Comparison of ENCODE assay signal across 8 cellular contexts in the genomic region with DNA sequence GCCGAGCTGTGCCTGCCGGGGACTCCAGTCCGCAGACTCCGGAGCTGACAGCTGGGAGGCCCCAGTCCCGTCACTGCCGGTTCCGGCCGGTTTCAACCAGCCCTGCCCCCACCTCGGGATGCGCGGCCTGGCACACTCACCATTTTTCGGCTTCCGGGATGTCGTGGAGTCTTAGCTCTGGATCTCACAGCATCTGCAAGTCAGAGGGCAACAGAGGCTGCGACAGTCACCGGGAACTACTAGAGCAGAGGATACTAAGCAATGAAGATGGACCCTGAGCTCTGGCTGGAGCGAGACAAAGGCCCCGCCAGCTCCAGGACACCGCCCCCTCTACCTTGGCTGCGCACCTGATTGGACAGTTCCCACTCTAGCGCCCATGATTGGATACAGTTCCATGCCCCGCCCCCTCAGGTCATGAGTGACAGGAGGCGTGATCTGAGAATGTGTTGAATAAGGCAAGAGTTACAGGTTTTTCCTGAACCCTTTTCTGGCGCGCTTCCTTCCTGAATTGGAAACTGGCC. TPM values are rescaled to one million over a fixed set of nuclear protein-coding genes. Genes with fewer than 3 reads are reported as not detected.
DNase-seq lines count a peak whose midpoint lies in the region; ATAC-seq lines count a peak whose summit lies in the region.

TSS of gene ZNF682 (minus strand) at position 303 of the 521 bp plus-strand sequence. CDS start at position 143, 160 bp downstream.

- peak within 1 kb of the TSS; percentile 84 for H2BK12ac ChIP-seq in neuronal stem cell (ENCODE audit: low read length)

- H4K91ac ChIP-seq in neuronal stem cell (ENCODE audit: low read depth, low read length, poor library complexity), result no peak within 1 kb of the TSS

- peak within 1 kb of the TSS; percentile 82 for H3K14ac ChIP-seq in neuronal stem cell (ENCODE audit: low read length)

- H3K4me1 Mint-ChIP-seq in activated naive CD4-positive, alpha-beta T cell treated with anti-CD3 and anti-CD28 coated beads for 36 hours (ENCODE audit: low read depth), result peaks cover 15% of the 10 kb centered on the region

- H2BK120ac ChIP-seq in neuronal stem cell (ENCODE audit: low read depth, low read length), result no peak within 1 kb of the TSS

- intact Hi-C loops in activated naive CD4-positive, alpha-beta T cell treated with anti-CD3 and anti-CD28 coated beads for 36 hours (cut with micrococcal nuclease), result loop anchor here (1.0 to 10.0 kb wide), 10 partner anchors 13 to 883 kb away; partner anchors contain the start of genes ATP13A1, ZNF101, ZNF486 and ZNF737

- H3K27me3 Mint-ChIP-seq in activated naive CD4-positive, alpha-beta T cell treated with anti-CD3 and anti-CD28 coated beads for 36 hours (ENCODE audit: low read depth), result no peaks in the 10 kb centered on the region

- H3K18ac ChIP-seq in neuronal stem cell (ENCODE audit: low read length), result peak within 1 kb of the TSS; percentile 66

- H3K4me1 ChIP-seq in HUES6 (ENCODE audit: control insufficient read depth, insufficient read depth, low read length) (no peaks in the 10 kb centered on the region), SJCRH30 (no peaks in the 10 kb centered on the region), neuronal stem cell (ENCODE audit: control insufficient read depth in 2 of 2, insufficient read depth in 1 of 2, low read depth in 1 of 2, low read length in 2 of 2) (peaks cover 0 to 7% of the 10 kb centered on the region in 2 donors)

- H3K36me3 ChIP-seq in HUES6 (ENCODE audit: control insufficient read depth, insufficient read depth, low read length), result peaks cover 6% of the 10 kb centered on the region; the same call in 1 of the 2 replicates
- peaks cover 25% of the 10 kb centered on the region for H3K36me3 ChIP-seq in SJCRH30
- H3K36me3 ChIP-seq in neuronal stem cell (replicated peaks in 1 of 2; ENCODE audit: control insufficient read depth in 2 of 2, insufficient read depth in 2 of 2, low read length in 2 of 2), result peaks cover 2 to 36% of the 10 kb centered on the region in 2 donors

- no peak within 1 kb of the TSS for H4K8ac ChIP-seq in neuronal stem cell (ENCODE audit: low read depth, low read length)

- peak within 1 kb of the TSS; percentile 66 for H3K4ac ChIP-seq in neuronal stem cell (ENCODE audit: low read length)

- CTCF ChIA-PET in activated naive CD4-positive, alpha-beta T cell treated with anti-CD3 and anti-CD28 coated beads for 36 hours (lab: Charles Lee), result interaction anchor here (0.5 to 1.6 kb wide), 3 partner anchors 13 to 1352 kb away, joined by 3 to 6 read pairs (median 3); no protein-coding TSS in a partner anchor

- peaks cover 6% of the 10 kb centered on the region for H3K36me3 Mint-ChIP-seq in activated naive CD4-positive, alpha-beta T cell treated with anti-CD3 and anti-CD28 coated beads for 36 hours (ENCODE audit: low read depth)

- H2BK15ac ChIP-seq in neuronal stem cell (ENCODE audit: low read length), result no peak within 1 kb of the TSS

- H3K4me3 ChIP-seq in HUES6 (ENCODE audit: low read depth, low read length) (peak within 1 kb of the TSS; percentile 92), SJCRH30 (peak within 1 kb of the TSS; percentile 80), neuronal stem cell (ENCODE audit: low read length in 2 of 2) (peak within 1 kb of the TSS; percentile 83 to 87)

- H3K9me3 Mint-ChIP-seq in activated naive CD4-positive, alpha-beta T cell treated with anti-CD3 and anti-CD28 coated beads for 36 hours, result no peaks in the 10 kb centered on the region

- H3K4me2 ChIP-seq in neuronal stem cell (ENCODE audit: insufficient read depth, low read length, poor library complexity, severe bottlenecking), result peak within 1 kb of the TSS; percentile 54

- peak within 1 kb of the TSS; percentile 73 for H3K23ac ChIP-seq in neuronal stem cell (ENCODE audit: low read depth, low read length, poor library complexity)

- no peaks in the 10 kb centered on the region for H3K79me1 ChIP-seq in neuronal stem cell (ENCODE audit: low read depth, low read length)

- no peak within 1 kb of the TSS for H2AK5ac ChIP-seq in neuronal stem cell (ENCODE audit: low read depth, low read length)

- DNase-seq in COLO829 (ENCODE audit: low spot score) (peak; percentile 25), SJCRH30 (peak; percentile 98 to 99), germinal center (ENCODE audit: low spot score) (peak; percentile 99), neuronal stem cell (ENCODE audit: low spot score) (peak; percentile 95), stromal cell of bone marrow (ENCODE audit: low read depth) (peak; percentile 93)
- peak; percentile 98 for DNase-seq in activated naive CD4-positive, alpha-beta T cell treated with anti-CD3 and anti-CD28 coated beads for 36 hours

- H3K27ac ChIP-seq in HUES6 (ENCODE audit: low read depth, low read length), result no peak within 1 kb of the TSS; the same call in 1 of the 2 replicates
- peak within 1 kb of the TSS; percentile 78 for H3K27ac ChIP-seq in SJCRH30
- H3K27ac ChIP-seq in neuronal stem cell (replicated peaks; ENCODE audit: low read length), result peak within 1 kb of the TSS; percentile 95

- H2BK5ac ChIP-seq in neuronal stem cell (ENCODE audit: low read length), result peak within 1 kb of the TSS; percentile 75

- H3K27me3 ChIP-seq in HUES6 (ENCODE audit: control insufficient read depth, insufficient read depth, low read length), result no peaks in the 10 kb centered on the region
- H3K27me3 ChIP-seq in SJCRH30, result no peaks in the 10 kb centered on the region
- H3K27me3 ChIP-seq in neuronal stem cell (ENCODE audit: control insufficient read depth in 3 of 3, insufficient read depth in 3 of 3, low read depth in 1 of 3, low read length in 3 of 3), result no peaks in the 10 kb centered on the region

- H2AFZ ChIP-seq in neuronal stem cell (ENCODE audit: low read length), result peak within 1 kb of the TSS; percentile 89

- peak within 1 kb of the TSS; percentile 90 for H3K27ac Mint-ChIP-seq in activated naive CD4-positive, alpha-beta T cell treated with anti-CD3 and anti-CD28 coated beads for 36 hours

- WGBS in neuronal stem cell (ENCODE audit: extremely low coverage in 2 of 2, insufficient read length in 2 of 2, insufficient replicate concordance in 1 of 2), 2 donors, result no CpG with 5 or more reads among the region's 25 CpGs

- peak within 1 kb of the TSS; percentile 94 for H3K4me3 Mint-ChIP-seq in activated naive CD4-positive, alpha-beta T cell treated with anti-CD3 and anti-CD28 coated beads for 36 hours

- H3K9ac ChIP-seq in HUES6 (ENCODE audit: low read length) (peak within 1 kb of the TSS; percentile 69), neuronal stem cell (ENCODE audit: low read depth, low read length, poor library complexity) (peak within 1 kb of the TSS; percentile 95)

- ATAC-seq in GM21381 (IDR thresholded peaks at IDR 0.05; ENCODE audit: unreplicated experiment), result peak; percentile 96

- peaks cover 25% of the 10 kb centered on the region; the same call in 1 of the 2 replicates for H3K9me3 ChIP-seq in HUES6 (ENCODE audit: control insufficient read depth, insufficient read depth, low read depth, low read length)
- H3K9me3 ChIP-seq in SJCRH30 (replicated peaks), result 0 out of 2 replicates have a peak, but pooled peaks cover 4% of the 10 kb centered on the region
- H3K9me3 ChIP-seq in neuronal stem cell (replicated peaks in 1 of 2; ENCODE audit: control insufficient read depth in 2 of 2, insufficient read depth in 1 of 2, low read depth in 1 of 2, low read length in 2 of 2), result peaks cover 2 to 38% of the 10 kb centered on the region in 2 donors

RNA-seq across cellular contexts. Expression of gene ZNF682, which starts in this region (rescaled TPM):
- 9.5 and 11.7 TPM in 2 replicates for total RNA-seq in SJCRH30 (2014; rRNA removed; shearing (Covaris generic))
- total RNA-seq in activated naive CD4-positive, alpha-beta T cell treated with anti-CD3 and anti-CD28 coated beads for 36 hours, result 1 to 10 TPM; 8.1 to 8.9 TPM
- polyA plus RNA-seq in neuronal stem cell (2013, experiment 1 of 2), result 14.1 TPM
- polyA plus RNA-seq in neuronal stem cell (2013, experiment 2 of 2), result 14.4 TPM

Comparison
In these comparisons a context has a peak if more than half of its experiments do, and no peak if none do; other contexts are left out.
1. DNase-seq: peak in every context shown above with its lines; median percentile 99 in germinal center; 98 in SJCRH30; 98 in activated naive CD4-positive, alpha-beta T cell treated with anti-CD3 and anti-CD28 coated beads for 36 hours; 95 in neuronal stem cell; 93 in stromal cell of bone marrow; 25 in COLO829.